Comparison of ENCODE assay signal across 16 cellular contexts in genomic region chr1:229563241-229563640, GRCh38. TPM values are rescaled to one million over a fixed set of nuclear protein-coding genes. Genes with fewer than 3 reads are reported as not detected.
A peak's percentile ranks its signal among the peaks of the same experiment; 100 is the strongest.
DNase-seq lines count a peak whose midpoint lies in the region; ATAC-seq and TF ChIP-seq lines count a peak whose summit lies in the region.
"Had no signal": no experiment of that assay in that cellular context is flagged by ENCODE, and none has a peak within 500 bp of the region (broad histone marks: within the 10 kb centered on the region; RNA-seq: fewer than 3 reads in every experiment).

No MANE protein-coding gene starts in this region.

- DNase-seq in ELF-1 (ENCODE audit: low read depth, low spot score) (peak; percentile 36), NCI-H2029 (lab: John Stamatoyannopoulos, UW) (peak; percentile 65), epithelial cell of proximal tubule (ENCODE audit: low read depth) (peak; percentile 54), prostate gland (ENCODE audit: low spot score) (no peak), GM19238 (ENCODE audit: insufficient read length, low spot score) (no peak), NCI-H1694 treated with DMSO at 0.1 percent for 48 hours (lab: John Stamatoyannopoulos, UW) (no peak), activated T-cell treated with anti-CD3 and anti-CD28 coated beads for 4 hours (no peak)
- DNase-seq: activated CD4-positive, alpha-beta T cell treated with anti-CD3 and anti-CD28 coated beads for 48 hours; activated effector memory CD4-positive, alpha-beta T cell treated with Interleukin-2 at 50 U/mL for 16 hours; GDM1; NCI-H226; occipital lobe; stimulated activated CD4-positive, alpha-beta T cell treated with anti-CD3 and anti-CD28 coated beads, Interleukin-2, amount 100 ng/mL, for 48 hours had no signal

- no peak for TF ChIP-seq POLR2A in prostate gland (IDR thresholded peaks at IDR 0.05)

- WGBS in prostate gland: 31% methylated on average over 7 of the region's 7 CpGs

- TF ChIP-seq CTCF in epithelial cell of proximal tubule (conservative IDR thresholded peaks at IDR 0.05; ENCODE audit: low read depth, low read length) (no peak), prostate gland (IDR thresholded peaks at IDR 0.05) (no peak)

- H3K9me3 ChIP-seq in prostate gland: no peaks in the 10 kb centered on the region
- H3K9me3 ChIP-seq: BLaER1 had no signal

- no peak for ATAC-seq in GM21367 (IDR thresholded peaks at IDR 0.05; ENCODE audit: unreplicated experiment)

- no peaks in the 10 kb centered on the region for H3K27me3 ChIP-seq in prostate gland (replicated peaks; ENCODE audit: insufficient read depth)
- H3K27me3 ChIP-seq: BLaER1 had no signal

- intact Hi-C loops in prostate gland (cut with DNase I): no loop called here

- H3K27ac ChIP-seq in prostate gland: peak overlapping the region; percentile 60 to 65
- H3K27ac ChIP-seq: BLaER1, SK-N-MC had no signal

- no peaks in the 10 kb centered on the region for H3K36me3 ChIP-seq in prostate gland
- H3K36me3 ChIP-seq: BLaER1 had no signal

- no peak overlapping the region for H3K4me3 ChIP-seq in epithelial cell of proximal tubule (ENCODE audit: low read depth, low read length)
- no peak overlapping the region for H3K4me3 ChIP-seq in prostate gland
- H3K4me3 ChIP-seq: BLaER1, SK-N-MC had no signal

- H3K4me1 ChIP-seq in prostate gland (replicated peaks): no peaks in the 10 kb centered on the region

RNA-seq across cellular contexts. Expression of gene ABCB10, which starts 4.7 kb away (rescaled TPM):
- total RNA-seq in epithelial cell of proximal tubule (15.4 and 24.9 TPM in 2 replicates), prostate gland (10 to 100 TPM; 11.0 to 21.9 TPM)

RNA-seq across cellular contexts. Expression of gene NUP133, which starts 55.1 kb away (rescaled TPM):
- total RNA-seq in epithelial cell of proximal tubule (34.9 and 41.1 TPM in 2 replicates), prostate gland (10 to 100 TPM; 26.3 to 36.4 TPM)

Comparison
In these comparisons a context has a peak if more than half of its experiments do, and no peak if none do; other contexts are left out.
1. DNase-seq: peak in ELF-1 (single experiment), NCI-H2029 (single experiment) and epithelial cell of proximal tubule (single experiment); none in prostate gland (single experiment), GM19238 (single experiment), NCI-H1694 treated with DMSO at 0.1 percent for 48 hours (single experiment) and activated T-cell treated with anti-CD3 and anti-CD28 coated beads for 4 hours (single experiment).